1 cellular context compared by ENCODE assay signal in genomic region chr3:122066331-122067213, GRCh38.
TF ChIP-seq lines count a peak whose summit lies in the region.

No MANE protein-coding gene starts in this region.

TF ChIP-seq in H1, 55 proteins besides CTCF, POLR2A, EP300 and RAD21 (continued from another document):
- TF ChIP-seq CHD7 (IDR thresholded peaks at IDR 0.05; ENCODE audit: insufficient replicate concordance, low read length) (no peak), SP2 (IDR thresholded peaks at IDR 0.05; ENCODE audit: low read length) (no peak), SIN3A (conservative IDR thresholded peaks at IDR 0.05 in 1 of 2, IDR thresholded peaks at IDR 0.05 in 1 of 2; ENCODE audit: low read depth in 1 of 2, low read length in 2 of 2) (no peak), CHD2 (IDR thresholded peaks at IDR 0.05; ENCODE audit: low read length) (no peak), TEAD4 (IDR thresholded peaks at IDR 0.05; ENCODE audit: low read depth, low read length) (no peak), ATF3 (IDR thresholded peaks at IDR 0.05; ENCODE audit: insufficient read depth, low read depth, low read length) (no peak), POLR2AphosphoS5 (IDR thresholded peaks at IDR 0.05; ENCODE audit: low read depth, low read length) (no peak), CHD1 (IDR thresholded peaks at IDR 0.05; ENCODE audit: low read depth, low read length) (no peak), TCF12 (IDR thresholded peaks at IDR 0.05; ENCODE audit: low read depth, low read length) (no peak), SAP30 (IDR thresholded peaks at IDR 0.05; ENCODE audit: insufficient read depth, insufficient replicate concordance, low read length) (no peak), MAX (IDR thresholded peaks at IDR 0.05) (no peak)
